12 cellular contexts compared by ENCODE assay signal in the genomic region with DNA sequence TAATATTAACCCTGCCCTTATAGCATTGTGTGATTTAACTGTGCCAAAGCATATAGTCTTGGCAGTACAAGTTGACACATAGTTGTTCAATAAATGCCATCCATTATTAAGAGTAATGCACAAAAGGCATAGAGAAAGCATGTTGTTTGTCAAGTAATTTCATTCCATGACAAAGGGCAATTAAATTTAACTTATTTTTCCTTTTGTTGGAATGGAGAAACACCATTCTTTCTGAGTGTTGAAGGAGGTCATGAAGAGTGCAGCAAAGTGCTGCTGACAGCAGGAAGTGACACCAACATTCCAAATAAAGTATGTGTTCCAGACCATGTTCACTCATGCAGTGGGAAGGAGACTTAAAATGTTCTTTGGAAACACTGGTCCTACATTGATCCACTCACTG. TPM values are rescaled to one million over a fixed set of nuclear protein-coding genes. Genes with fewer than 3 reads are reported as not detected.
DNase-seq lines count a peak whose midpoint lies in the region; ATAC-seq, FAIRE-seq and TF ChIP-seq lines count a peak whose summit lies in the region.
"Had no signal": no experiment of that assay in that cellular context is flagged by ENCODE, and none has a peak within 500 bp of the region (broad histone marks: within the 10 kb centered on the region; RNA-seq: fewer than 3 reads in every experiment).

No MANE protein-coding gene starts in this region.

- peak overlapping the region; percentile 69 for H3K27ac ChIP-seq in GM23248
- peak overlapping the region in 1 of 2 experiments; percentile 57; a peak in 2 of 4 replicates for H3K27ac ChIP-seq in SK-N-SH (ENCODE audit: low read depth in 2 of 2, low read length in 1 of 2)
- peak overlapping the region; percentile 51 for H3K27ac ChIP-seq in fibroblast of lung (ENCODE audit: insufficient read depth, low read length)
- H3K27ac ChIP-seq: prostate gland had no signal

- ATAC-seq in HG03280 (IDR thresholded peaks at IDR 0.05; ENCODE audit: unreplicated experiment) (no peak), GM18498 (IDR thresholded peaks at IDR 0.05; ENCODE audit: unreplicated experiment) (no peak)

- DNase-seq in GM23248 (peak; percentile 88), SK-N-SH (no peak), fibroblast of lung (ENCODE audit: low read depth in 2 of 2) (peak; percentile 49 to 95), retinal pigment epithelial cell (ENCODE audit: low read depth) (peak; percentile 18), GM19239 (ENCODE audit: insufficient read length, low spot score) (no peak), T-helper 2 cell (no peak)
- DNase-seq: activated gamma-delta T cell treated with Interleukin-2 at 50 U/mL for 16 hours; DMS79; stimulated activated CD4-positive, alpha-beta T cell treated with anti-CD3 and anti-CD28 coated beads, Interleukin-4, amount 100 ng/mL, for 4 hours had no signal

- H4K20me1 ChIP-seq in GM23248 (ENCODE audit: insufficient read depth), result no peaks in the 10 kb centered on the region
- H4K20me1 ChIP-seq in SK-N-SH (ENCODE audit: insufficient read depth), result no peaks in the 10 kb centered on the region
- no peaks in the 10 kb centered on the region for H4K20me1 ChIP-seq in fibroblast of lung (ENCODE audit: control insufficient read depth, extremely low read depth, insufficient read depth, low read length)

- CTCF ChIA-PET in SK-N-SH (lab: Yijun Ruan, JAX), result interaction anchor here (1.3 kb wide), 1 partner anchor 12 kb away, joined by 4 read pairs; no protein-coding TSS in a partner anchor

- peak overlapping the region; percentile 70 for H3K4me2 ChIP-seq in GM23248 (ENCODE audit: unreplicated experiment)
- H3K4me2 ChIP-seq in SK-N-SH, result no peak overlapping the region
- no peak overlapping the region for H3K4me2 ChIP-seq in fibroblast of lung (ENCODE audit: extremely low read depth, insufficient read depth, low read length)

- H3F3A ChIP-seq in GM23248 (ENCODE audit: insufficient read depth) (peaks cover 18% of the 10 kb centered on the region), SK-N-SH (replicated peaks; ENCODE audit: insufficient read depth) (no peaks in the 10 kb centered on the region)

- TF ChIP-seq RAD21 in SK-N-SH (IDR thresholded peaks at IDR 0.05; ENCODE audit: low read length), result no peak

- FAIRE-seq in GM19239 (lab: Jason Lieb, UNC), result no peak

- no peak overlapping the region for H2AFZ ChIP-seq in GM23248
- H2AFZ ChIP-seq in SK-N-SH (ENCODE audit: low read depth), result no peak overlapping the region
- H2AFZ ChIP-seq in fibroblast of lung (ENCODE audit: low read length), result no peak overlapping the region

- H3K36me3 ChIP-seq in GM23248 (ENCODE audit: low read depth) (no peaks in the 10 kb centered on the region), SK-N-SH (replicated peaks in 1 of 2; ENCODE audit: control insufficient read depth in 1 of 2, insufficient read depth in 2 of 2, low read length in 1 of 2) (no peaks in the 10 kb centered on the region), fibroblast of lung (ENCODE audit: control insufficient read depth, insufficient read depth, low read length) (no peaks in the 10 kb centered on the region)
- H3K36me3 ChIP-seq: prostate gland had no signal

- H3K9me3 ChIP-seq in GM23248 (ENCODE audit: low read depth) (no peaks in the 10 kb centered on the region), SK-N-SH (no peaks in the 10 kb centered on the region), fibroblast of lung (ENCODE audit: control insufficient read depth, insufficient read depth, low read depth, low read length) (no peaks in the 10 kb centered on the region)
- H3K9me3 ChIP-seq: prostate gland had no signal

- POLR2A ChIA-PET in SK-N-SH (lab: Yijun Ruan, JAX), result no interaction called here

- H3K9me2 ChIP-seq in GM23248 (ENCODE audit: insufficient read depth) (no peaks in the 10 kb centered on the region), SK-N-SH (no peaks in the 10 kb centered on the region)

- H3K4me3 ChIP-seq in GM23248, result peak overlapping the region; percentile 34; the same call in 1 of the 2 replicates
- H3K4me3 ChIP-seq in SK-N-SH (ENCODE audit: low read depth in 2 of 2, low read length in 1 of 2), result no peak overlapping the region
- H3K4me3 ChIP-seq in fibroblast of lung (replicated peaks in 1 of 4; ENCODE audit: control extremely low read depth in 1 of 4, insufficient read depth in 1 of 4, low read depth in 3 of 4, low read length in 4 of 4), result no peak overlapping the region
- no peak overlapping the region for H3K4me3 ChIP-seq in retinal pigment epithelial cell (ENCODE audit: low read length)
- H3K4me3 ChIP-seq: prostate gland had no signal

- in situ Hi-C loops in GM23248 (cut with MboI), result no loop called here

- peak; percentile 24 to 54; a peak in 3 of 4 replicates for TF ChIP-seq EP300 in SK-N-SH (IDR thresholded peaks at IDR 0.05; ENCODE audit: borderline replicate concordance in 1 of 2, low read depth in 1 of 2, low read length in 1 of 2)

- TF ChIP-seq CTCF in SK-N-SH (IDR thresholded peaks at IDR 0.05), result no peak
- no peak for TF ChIP-seq CTCF in fibroblast of lung (conservative IDR thresholded peaks at IDR 0.05 in 1 of 2, IDR thresholded peaks at IDR 0.05 in 1 of 2; ENCODE audit: low read depth in 1 of 2, low read length in 2 of 2)
- TF ChIP-seq CTCF in retinal pigment epithelial cell (conservative IDR thresholded peaks at IDR 0.05; ENCODE audit: low read depth, low read length), result no peak

- H3K27me3 ChIP-seq in GM23248 (replicated peaks; ENCODE audit: insufficient read depth), result 0 out of 2 replicates have a peak, but pooled peaks cover 5% of the 10 kb centered on the region
- no peaks in the 10 kb centered on the region for H3K27me3 ChIP-seq in SK-N-SH (ENCODE audit: insufficient read depth)
- H3K27me3 ChIP-seq in fibroblast of lung (ENCODE audit: control insufficient read depth, insufficient read depth, low read length), result no peaks in the 10 kb centered on the region

- H3K9ac ChIP-seq in GM23248, result 0 out of 2 replicates have a peak overlapping the region, but pooled peaks have one; percentile 3
- H3K9ac ChIP-seq in SK-N-SH, result no peak overlapping the region
- H3K9ac ChIP-seq in fibroblast of lung (ENCODE audit: insufficient read depth, low read length), result no peak overlapping the region

- H3K4me1 ChIP-seq in GM23248 (ENCODE audit: insufficient read depth), result peaks cover 16% of the 10 kb centered on the region
- no peaks in the 10 kb centered on the region for H3K4me1 ChIP-seq in SK-N-SH (ENCODE audit: control insufficient read depth in 1 of 2, insufficient read depth in 2 of 2, low read depth in 1 of 2, low read length in 1 of 2)
- H3K4me1 ChIP-seq in fibroblast of lung (ENCODE audit: control insufficient read depth, extremely low read depth, insufficient read depth, low read length), result no peaks in the 10 kb centered on the region
- H3K4me1 ChIP-seq: prostate gland had no signal

- H3K79me2 ChIP-seq in GM23248 (ENCODE audit: insufficient read depth), result no peaks in the 10 kb centered on the region
- H3K79me2 ChIP-seq in SK-N-SH (ENCODE audit: insufficient read depth), result no peaks in the 10 kb centered on the region
- H3K79me2 ChIP-seq in fibroblast of lung (ENCODE audit: control insufficient read depth, insufficient read depth, low read length), result no peaks in the 10 kb centered on the region

TF ChIP-seq in SK-N-SH, 30 proteins besides CTCF, POLR2A, EP300 and RAD21 (continues in another document):
- peak; percentile 88 for TF ChIP-seq RXRA (IDR thresholded peaks at IDR 0.05; ENCODE audit: borderline replicate concordance, low read depth)
- no peak for TF ChIP-seq MXI1 (IDR thresholded peaks at IDR 0.05; ENCODE audit: low read depth, low read length)
- peak; percentile 76; the same call in 1 of the 2 replicates for TF ChIP-seq TCF12 (IDR thresholded peaks at IDR 0.05)
- TF ChIP-seq, protein P1, sequence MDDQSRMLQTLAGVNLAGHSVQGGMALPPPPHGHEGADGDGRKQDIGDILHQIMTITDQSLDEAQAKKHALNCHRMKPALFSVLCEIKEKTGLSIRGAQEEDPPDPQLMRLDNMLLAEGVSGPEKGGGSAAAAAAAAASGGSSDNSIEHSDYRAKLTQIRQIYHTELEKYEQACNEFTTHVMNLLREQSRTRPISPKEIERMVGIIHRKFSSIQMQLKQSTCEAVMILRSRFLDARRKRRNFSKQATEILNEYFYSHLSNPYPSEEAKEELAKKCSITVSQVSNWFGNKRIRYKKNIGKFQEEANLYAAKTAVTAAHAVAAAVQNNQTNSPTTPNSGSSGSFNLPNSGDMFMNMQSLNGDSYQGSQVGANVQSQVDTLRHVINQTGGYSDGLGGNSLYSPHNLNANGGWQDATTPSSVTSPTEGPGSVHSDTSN (IDR thresholded peaks at IDR 0.05), result peak; percentile 78
- TF ChIP-seq, protein P2, sequence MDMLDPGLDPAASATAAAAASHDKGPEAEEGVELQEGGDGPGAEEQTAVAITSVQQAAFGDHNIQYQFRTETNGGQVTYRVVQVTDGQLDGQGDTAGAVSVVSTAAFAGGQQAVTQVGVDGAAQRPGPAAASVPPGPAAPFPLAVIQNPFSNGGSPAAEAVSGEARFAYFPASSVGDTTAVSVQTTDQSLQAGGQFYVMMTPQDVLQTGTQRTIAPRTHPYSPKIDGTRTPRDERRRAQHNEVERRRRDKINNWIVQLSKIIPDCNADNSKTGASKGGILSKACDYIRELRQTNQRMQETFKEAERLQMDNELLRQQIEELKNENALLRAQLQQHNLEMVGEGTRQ (IDR thresholded peaks at IDR 0.05; ENCODE audit: borderline replicate concordance, low read depth, low read length), result no peak
- 0 out of 2 replicates have a peak, but pooled peaks have one; percentile 44 for TF ChIP-seq TEAD4 (IDR thresholded peaks at IDR 0.05; ENCODE audit: borderline replicate concordance, insufficient read depth)
- TF ChIP-seq, protein P3, sequence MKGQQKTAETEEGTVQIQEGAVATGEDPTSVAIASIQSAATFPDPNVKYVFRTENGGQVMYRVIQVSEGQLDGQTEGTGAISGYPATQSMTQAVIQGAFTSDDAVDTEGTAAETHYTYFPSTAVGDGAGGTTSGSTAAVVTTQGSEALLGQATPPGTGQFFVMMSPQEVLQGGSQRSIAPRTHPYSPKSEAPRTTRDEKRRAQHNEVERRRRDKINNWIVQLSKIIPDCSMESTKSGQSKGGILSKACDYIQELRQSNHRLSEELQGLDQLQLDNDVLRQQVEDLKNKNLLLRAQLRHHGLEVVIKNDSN (IDR thresholded peaks at IDR 0.05; ENCODE audit: borderline replicate concordance, low read depth), result no peak
- no peak for TF ChIP-seq TAF1 (IDR thresholded peaks at IDR 0.05; ENCODE audit: borderline replicate concordance, low read depth, low read length)
- TF ChIP-seq GATA2 (CRISPR knock-in tag; IDR thresholded peaks at IDR 0.05), result no peak
- TF ChIP-seq POLR2AphosphoS5 (IDR thresholded peaks at IDR 0.05; ENCODE audit: low read depth, low read length), result peak; percentile 45; the same call in 1 of the 2 replicates

RNA-seq across cellular contexts. Expression of a gene that starts 29.1 kb away (rescaled TPM):
- total RNA-seq in GM23248 (2014; rRNA removed; shearing (Covaris generic)), result 1.9 TPM in 1 of 2 replicates, not detected in the other
- polyA plus RNA-seq in GM23248 (2016; fragmentation: Nextera tagmentation; extraction: Ambion mirVana) (0.15 and 0.20 TPM in 2 replicates), SK-N-SH (2012; rRNA removed) (0.05 and 0.12 TPM in 2 replicates), fibroblast of lung (0.03 and 0.07 TPM in 2 replicates)
- 0.01 TPM in 1 of 2 replicates, not detected in the other for polyA plus RNA-seq in SK-N-SH (2012; cell fraction: cytosol; rRNA removed)
- 0.95 and 1.0 TPM in 2 replicates for polyA plus RNA-seq in SK-N-SH (2012; cell fraction: nucleus; rRNA removed)
- 0.51 and 0.66 TPM in 2 replicates for total RNA-seq in fibroblast of lung
- not detected in 2 replicates for polyA plus RNA-seq in fibroblast of lung (2012)
- polyA minus RNA-seq in fibroblast of lung (ENCODE audit: low replicate concordance), result not detected in 2 replicates

Comparison
In these comparisons a context has a peak if more than half of its experiments do, and no peak if none do; other contexts are left out.
1. DNase-seq: peak in GM23248 (single experiment), fibroblast of lung (2 of 2) and retinal pigment epithelial cell (single experiment); none in SK-N-SH (single experiment), GM19239 (single experiment) and T-helper 2 cell (0 of 5).